In the genomic region with DNA sequence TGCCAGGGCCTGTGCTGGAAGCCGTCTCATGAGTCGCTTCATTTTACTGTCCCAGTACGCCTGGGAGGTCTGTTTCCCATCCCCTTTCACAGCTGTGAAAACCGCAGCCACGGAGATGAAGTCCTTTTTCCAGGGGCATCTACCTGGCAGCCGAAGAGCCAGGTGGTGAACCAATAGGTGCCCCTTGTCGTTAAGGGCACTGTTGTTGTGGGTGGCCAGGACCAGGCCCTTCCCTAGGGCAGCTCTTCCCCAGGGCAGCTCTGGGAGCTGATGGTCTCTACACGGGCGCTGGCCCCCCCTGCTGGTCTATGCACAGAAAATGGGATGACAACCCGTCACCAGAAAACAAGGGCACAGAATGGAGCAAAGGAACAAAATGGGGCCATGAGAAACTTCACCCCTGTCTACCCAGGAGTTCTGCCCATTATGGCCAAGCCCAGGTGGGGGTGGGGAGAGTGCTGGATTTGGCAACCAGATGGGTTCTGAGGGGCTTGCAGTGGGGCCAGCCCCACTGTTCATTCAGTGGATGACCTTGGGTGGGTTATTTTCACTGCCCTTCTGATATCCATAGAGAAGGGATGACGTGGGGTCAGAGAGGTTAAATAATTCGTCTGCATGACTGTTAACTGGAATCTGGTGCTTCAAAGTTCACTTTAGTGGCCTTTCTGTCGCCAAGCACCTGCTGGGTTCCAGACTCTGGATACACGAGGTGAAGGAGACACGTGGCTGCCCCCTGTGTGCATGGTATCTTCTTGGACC, we compare ENCODE assay signal across 8 cellular contexts. TPM values are rescaled to one million over a fixed set of nuclear protein-coding genes. Genes with fewer than 3 reads are reported as not detected.
DNase-seq lines count a peak whose midpoint lies in the region; ATAC-seq and TF ChIP-seq lines count a peak whose summit lies in the region.

No MANE protein-coding gene starts in this region.

- H3K4me3 Mint-ChIP-seq in CD8-positive, alpha-beta memory T cell = no peak overlapping the region

- peak overlapping the region in 1 of 8 donors; percentile 24 for H3K27ac Mint-ChIP-seq in CD8-positive, alpha-beta memory T cell

- H3K27ac ChIP-seq in CD8-positive, alpha-beta memory T cell (ENCODE audit: low read depth, low read length) = no peak overlapping the region
- no peak overlapping the region for H3K27ac ChIP-seq in hepatocyte

- no peaks in the 10 kb centered on the region for H4K20me1 ChIP-seq in hepatocyte (ENCODE audit: insufficient read depth, poor library complexity, severe bottlenecking)

- peaks cover 32 to 50% of the 10 kb centered on the region in 2 donors for H3K27me3 Mint-ChIP-seq in CD8-positive, alpha-beta memory T cell

- peak; percentile 69 for TF ChIP-seq CTCF in hepatocyte (IDR thresholded peaks at IDR 0.05; ENCODE audit: poor library complexity)

- peaks cover 46 to 51% (median 50%) of the 10 kb centered on the region in 3 donors for H3K4me1 Mint-ChIP-seq in CD8-positive, alpha-beta memory T cell

- WGBS in hepatocyte (ENCODE audit: low lambda C conversion rate, missing lambda C conversion rate) = 64% methylated on average over 15 of the region's 15 CpGs

- H3K4me3 ChIP-seq in CD8-positive, alpha-beta memory T cell (ENCODE audit: low read length) = no peak overlapping the region
- H3K4me3 ChIP-seq in hepatocyte = no peak overlapping the region

- TF ChIP-seq RAD21 in Ishikawa (IDR thresholded peaks at IDR 0.05; ENCODE audit: low read depth) = peak; percentile 85

- H3K9me3 ChIP-seq in CD8-positive, alpha-beta memory T cell (ENCODE audit: low read length) = no peaks in the 10 kb centered on the region
- no peaks in the 10 kb centered on the region for H3K9me3 ChIP-seq in hepatocyte (ENCODE audit: low read depth)

- peaks cover 9% of the 10 kb centered on the region for H3K27me3 ChIP-seq in CD8-positive, alpha-beta memory T cell (ENCODE audit: insufficient read depth, low read length, poor library complexity, severe bottlenecking)
- H3K27me3 ChIP-seq in hepatocyte = no peaks in the 10 kb centered on the region

- H3K79me2 ChIP-seq in hepatocyte = peaks cover 19% of the 10 kb centered on the region

- H3K4me2 ChIP-seq in hepatocyte = peak overlapping the region; percentile 5

- ATAC-seq in HG02588 (IDR thresholded peaks at IDR 0.05; ENCODE audit: unreplicated experiment) (no peak), HG03432 (IDR thresholded peaks at IDR 0.05; ENCODE audit: unreplicated experiment) (no peak)

- no peaks in the 10 kb centered on the region for H3K9me3 Mint-ChIP-seq in CD8-positive, alpha-beta memory T cell

- peaks cover 54% of the 10 kb centered on the region for H3K4me1 ChIP-seq in CD8-positive, alpha-beta memory T cell (ENCODE audit: insufficient read depth, low read length)
- H3K4me1 ChIP-seq in hepatocyte (ENCODE audit: insufficient read depth) = peaks cover 39% of the 10 kb centered on the region

- POLR2A ChIA-PET in CD8-positive, alpha-beta memory T cell (lab: Charles Lee) = no interaction called here

- H3K9me2 ChIP-seq in hepatocyte (replicated peaks; ENCODE audit: insufficient read depth) = no peaks in the 10 kb centered on the region

- no peak for TF ChIP-seq EP300 in Ishikawa (IDR thresholded peaks at IDR 0.05; ENCODE audit: borderline replicate concordance)

- CTCF ChIA-PET in CD8-positive, alpha-beta memory T cell (lab: Charles Lee) = interaction anchor here (0.7 to 2.7 kb wide), 21 partner anchors 11 to 402 kb away, joined by 3 to 18 read pairs (median 4); a partner anchor contains a TSS

- H3K36me3 ChIP-seq in CD8-positive, alpha-beta memory T cell (ENCODE audit: insufficient read depth, low read length) = no peaks in the 10 kb centered on the region
- no peaks in the 10 kb centered on the region for H3K36me3 ChIP-seq in hepatocyte (replicated peaks; ENCODE audit: insufficient read depth, low read depth)

- peak; percentile 25 to 65 (median 38) for DNase-seq in CD8-positive, alpha-beta memory T cell
- peak; percentile 58 for DNase-seq in SKM-1 treated with dmso at 0.1 percent for 144 hours (lab: John Stamatoyannopoulos, UW; ENCODE audit: unreplicated experiment)
- peak in 29 of 56 donors; percentile 1 to 65 (median 22) for DNase-seq in amygdala (lab: John Stamatoyannopoulos, UW)
- DNase-seq in hepatocyte (ENCODE audit: low spot score) = peak; percentile 83
- peak; percentile 58 for DNase-seq in stimulated activated CD4-positive, alpha-beta T cell treated with anti-CD3 and anti-CD28 coated beads, Interleukin-12 subunit alpha, Interleukin-12 subunit beta, amount 100 ng/mL, for 4 hours

- H3K36me3 Mint-ChIP-seq in CD8-positive, alpha-beta memory T cell = no peaks in the 10 kb centered on the region

- H2AFZ ChIP-seq in hepatocyte = no peak overlapping the region

TF ChIP-seq in Ishikawa, 13 proteins besides CTCF, POLR2A, EP300 and RAD21:
- TF ChIP-seq, protein P1, sequence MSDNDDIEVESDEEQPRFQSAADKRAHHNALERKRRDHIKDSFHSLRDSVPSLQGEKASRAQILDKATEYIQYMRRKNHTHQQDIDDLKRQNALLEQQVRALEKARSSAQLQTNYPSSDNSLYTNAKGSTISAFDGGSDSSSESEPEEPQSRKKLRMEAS (IDR thresholded peaks at IDR 0.05) = no peak
- TF ChIP-seq YY1 (IDR thresholded peaks at IDR 0.05; ENCODE audit: low read depth) (0 out of 2 replicates have a peak, but pooled peaks have one; percentile 18), TEAD4 (IDR thresholded peaks at IDR 0.05) (no peak)
TF ChIP-seq in Ishikawa: peak in this region for 1.

RNA-seq across cellular contexts. Expression of a gene that starts 11.5 kb away (rescaled TPM):
- 10 to 100 TPM; 37.0 to 38.3 TPM for total RNA-seq in CD8-positive, alpha-beta memory T cell
- 1.1 TPM for polyA plus RNA-seq in CD8-positive, alpha-beta memory T cell
- total RNA-seq in hepatocyte = 6.7 and 9.8 TPM in 2 replicates
- polyA plus RNA-seq in hepatocyte = 11.4 and 16.1 TPM in 2 replicates

Comparison
In these comparisons a context has a peak if more than half of its experiments do, and no peak if none do; other contexts are left out.
1. DNase-seq: peak in every context shown above with its lines; median percentile 83 in hepatocyte; 58 in SKM-1 treated with dmso at 0.1 percent for 144 hours; 58 in stimulated activated CD4-positive, alpha-beta T cell treated with anti-CD3 and anti-CD28 coated beads, Interleukin-12 subunit alpha, Interleukin-12 subunit beta, amount 100 ng/mL, for 4 hours; 38 in CD8-positive, alpha-beta memory T cell; 22 in amygdala.